ENCODE assay signal across 12 cellular contexts in the genomic region with DNA sequence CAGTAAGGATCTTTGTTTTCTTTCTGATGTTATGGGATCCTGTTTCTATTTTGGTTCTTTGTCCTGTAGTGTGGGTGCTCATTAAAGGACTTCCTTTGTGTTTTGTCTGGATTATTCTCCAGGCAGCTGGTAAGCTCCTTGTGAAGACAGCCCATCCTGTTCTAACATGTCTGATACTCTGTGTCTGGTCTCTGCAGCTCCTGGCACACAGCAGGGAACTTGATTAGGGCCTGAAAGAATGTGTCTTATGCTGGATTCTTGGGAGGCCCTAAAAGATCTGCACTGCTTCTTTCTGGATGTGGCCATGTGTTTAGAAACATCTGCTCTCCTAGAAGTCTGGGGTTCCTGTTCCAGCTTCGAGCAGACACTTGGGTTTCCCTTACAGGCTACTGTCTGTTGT. TPM values are rescaled to one million over a fixed set of nuclear protein-coding genes. Genes with fewer than 3 reads are reported as not detected.
A peak's percentile ranks its signal among the peaks of the same experiment; 100 is the strongest.
DNase-seq lines count a peak whose midpoint lies in the region; ATAC-seq and TF ChIP-seq lines count a peak whose summit lies in the region.
"Had no signal": no experiment of that assay in that cellular context is flagged by ENCODE, and none has a peak within 500 bp of the region (broad histone marks: within the 10 kb centered on the region; RNA-seq: fewer than 3 reads in every experiment).

No MANE protein-coding gene starts in this region.

- H3K9me3 ChIP-seq in T-helper 17 cell (ENCODE audit: control insufficient read depth, low read length, poor library complexity, severe bottlenecking) = no peaks in the 10 kb centered on the region

- no peak for ATAC-seq in T-helper 17 cell
- ATAC-seq in HG03045 (IDR thresholded peaks at IDR 0.05; ENCODE audit: unreplicated experiment) = no peak
- no peak for ATAC-seq in HG03469 (IDR thresholded peaks at IDR 0.05; ENCODE audit: unreplicated experiment)

- no peak overlapping the region for H3K4me3 ChIP-seq in H7 (ENCODE audit: insufficient read depth, low read depth, low read length)
- H3K4me3 ChIP-seq: PC-9 had no signal

- H3K27me3 ChIP-seq in H7 (ENCODE audit: control insufficient read depth, insufficient read depth, low read length) = no peaks in the 10 kb centered on the region

- H3K9me3 Mint-ChIP-seq in chondrocyte (ENCODE audit: low read depth) = peaks cover 6% of the 10 kb centered on the region
- H3K9me3 Mint-ChIP-seq: activated T-helper 2 cell treated with anti-CD3 and anti-CD28 coated beads, Interferon-gamma antibody, Interleukin-2, Interleukin-4, amounts not matched to agents 10 μg/mL and 5 μg/mL and 100 μg/mL, durations not matched to agents 14 hours and 24 hours and 36 hours had no signal

- TF ChIP-seq CTCF in chondrocyte (IDR thresholded peaks at IDR 0.05) = no peak

- H3K4me1 Mint-ChIP-seq in chondrocyte (ENCODE audit: low read depth) = peaks cover 17% of the 10 kb centered on the region
- H3K4me1 Mint-ChIP-seq in T-helper 17 cell = peaks cover 3% of the 10 kb centered on the region

- H3K27ac Mint-ChIP-seq in chondrocyte (ENCODE audit: unreplicated experiment) (peak overlapping the region; percentile 88), T-helper 17 cell (no peak overlapping the region)
- H3K27ac Mint-ChIP-seq: activated T-helper 2 cell treated with anti-CD3 and anti-CD28 coated beads, Interferon-gamma antibody, Interleukin-2, Interleukin-4, amounts not matched to agents 10 μg/mL and 5 μg/mL and 100 μg/mL, durations not matched to agents 14 hours and 24 hours and 36 hours had no signal

- no peaks in the 10 kb centered on the region for H3K27me3 Mint-ChIP-seq in chondrocyte (ENCODE audit: low read depth)
- H3K27me3 Mint-ChIP-seq in T-helper 17 cell = no peaks in the 10 kb centered on the region

- no peaks in the 10 kb centered on the region for H3K36me3 ChIP-seq in H7 (replicated peaks; ENCODE audit: control insufficient read depth, insufficient read depth, low read length)

- DNase-seq in EH (ENCODE audit: low read depth) = peak; percentile 59
- peak; percentile 92 for DNase-seq in NCI-H2171 treated with DMSO at 0.1 percent for 48 hours (lab: John Stamatoyannopoulos, UW)
- DNase-seq in chondrocyte (ENCODE audit: low spot score) = no peak
- peak; percentile 74 for DNase-seq in myocyte (ENCODE audit: low read depth)
- DNase-seq in T-helper 17 cell = no peak
- DNase-seq in H7 = no peak
- DNase-seq: PC-9 had no signal

- no peaks in the 10 kb centered on the region for H3K36me3 Mint-ChIP-seq in chondrocyte (ENCODE audit: low read depth)
- H3K36me3 Mint-ChIP-seq in T-helper 17 cell (ENCODE audit: low read depth) = no peaks in the 10 kb centered on the region

- H3K4me3 Mint-ChIP-seq in chondrocyte (ENCODE audit: unreplicated experiment) = no peak overlapping the region
- no peak overlapping the region for H3K4me3 Mint-ChIP-seq in T-helper 17 cell

RNA-seq across cellular contexts. Expression of a gene that starts 38.1 kb away (rescaled TPM):
- not detected in 3 replicates for total RNA-seq in chondrocyte
- not detected in 2 replicates for total RNA-seq in myocyte
- polyA plus RNA-seq in myocyte (2012) = not detected
- not detected for total RNA-seq in T-helper 17 cell
- total RNA-seq in H7 (2014; rRNA removed; shearing (Covaris generic)) = not detected in 2 replicates
- total RNA-seq: activated T-helper 2 cell treated with anti-CD3 and anti-CD28 coated beads, Interferon-gamma antibody, Interleukin-2, Interleukin-4, amounts not matched to agents 10 μg/mL and 5 μg/mL and 100 μg/mL, durations not matched to agents 14 hours and 24 hours and 36 hours; M059J; PC-9 had no signal
- polyA plus RNA-seq: thymus had no signal

Comparison
In these comparisons a context has a peak if more than half of its experiments do, and no peak if none do; other contexts are left out.
1. DNase-seq: peak in EH (single experiment), NCI-H2171 treated with DMSO at 0.1 percent for 48 hours (single experiment) and myocyte (single experiment); none in chondrocyte (single experiment), T-helper 17 cell (0 of 3) and H7 (single experiment).